2 cellular contexts compared by ENCODE assay signal in the genomic region with DNA sequence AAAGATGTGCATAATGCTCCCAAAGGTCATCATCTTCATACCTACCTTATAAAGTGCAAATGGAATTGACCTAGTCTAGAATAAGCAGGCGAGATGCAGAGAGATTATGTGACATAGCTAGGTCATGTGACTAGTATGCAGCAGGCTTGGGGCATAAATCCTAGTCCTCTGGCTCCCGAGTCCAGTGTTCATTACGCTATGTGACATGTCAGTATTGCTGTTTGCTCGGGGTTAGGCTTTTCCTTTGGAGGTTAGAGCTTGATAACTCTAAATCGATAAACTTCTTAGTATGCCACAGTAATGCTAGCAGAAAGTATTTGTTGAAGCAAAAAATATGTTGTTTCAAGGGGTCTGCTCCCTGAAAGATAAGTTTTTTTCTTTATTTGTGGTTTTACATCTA.
TF ChIP-seq lines count a peak whose summit lies in the region.

No MANE protein-coding gene starts in this region.

TF ChIP-seq in liver, 16 proteins besides CTCF, POLR2A, EP300 and RAD21 (continued from another document):
- TF ChIP-seq, protein P1, sequence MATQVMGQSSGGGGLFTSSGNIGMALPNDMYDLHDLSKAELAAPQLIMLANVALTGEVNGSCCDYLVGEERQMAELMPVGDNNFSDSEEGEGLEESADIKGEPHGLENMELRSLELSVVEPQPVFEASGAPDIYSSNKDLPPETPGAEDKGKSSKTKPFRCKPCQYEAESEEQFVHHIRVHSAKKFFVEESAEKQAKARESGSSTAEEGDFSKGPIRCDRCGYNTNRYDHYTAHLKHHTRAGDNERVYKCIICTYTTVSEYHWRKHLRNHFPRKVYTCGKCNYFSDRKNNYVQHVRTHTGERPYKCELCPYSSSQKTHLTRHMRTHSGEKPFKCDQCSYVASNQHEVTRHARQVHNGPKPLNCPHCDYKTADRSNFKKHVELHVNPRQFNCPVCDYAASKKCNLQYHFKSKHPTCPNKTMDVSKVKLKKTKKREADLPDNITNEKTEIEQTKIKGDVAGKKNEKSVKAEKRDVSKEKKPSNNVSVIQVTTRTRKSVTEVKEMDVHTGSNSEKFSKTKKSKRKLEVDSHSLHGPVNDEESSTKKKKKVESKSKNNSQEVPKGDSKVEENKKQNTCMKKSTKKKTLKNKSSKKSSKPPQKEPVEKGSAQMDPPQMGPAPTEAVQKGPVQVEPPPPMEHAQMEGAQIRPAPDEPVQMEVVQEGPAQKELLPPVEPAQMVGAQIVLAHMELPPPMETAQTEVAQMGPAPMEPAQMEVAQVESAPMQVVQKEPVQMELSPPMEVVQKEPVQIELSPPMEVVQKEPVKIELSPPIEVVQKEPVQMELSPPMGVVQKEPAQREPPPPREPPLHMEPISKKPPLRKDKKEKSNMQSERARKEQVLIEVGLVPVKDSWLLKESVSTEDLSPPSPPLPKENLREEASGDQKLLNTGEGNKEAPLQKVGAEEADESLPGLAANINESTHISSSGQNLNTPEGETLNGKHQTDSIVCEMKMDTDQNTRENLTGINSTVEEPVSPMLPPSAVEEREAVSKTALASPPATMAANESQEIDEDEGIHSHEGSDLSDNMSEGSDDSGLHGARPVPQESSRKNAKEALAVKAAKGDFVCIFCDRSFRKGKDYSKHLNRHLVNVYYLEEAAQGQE (IDR thresholded peaks at IDR 0.05), result no peak
- TF ChIP-seq YY1 (IDR thresholded peaks at IDR 0.05) (no peak), TAF1 (conservative IDR thresholded peaks at IDR 0.05) (no peak), SP1 (IDR thresholded peaks at IDR 0.05) (peak; percentile 84), FOXA2 (IDR thresholded peaks at IDR 0.05) (no peak), NR2F2 (IDR thresholded peaks at IDR 0.05) (peak; percentile 90), GABPA (IDR thresholded peaks at IDR 0.05 in 1 of 2, conservative IDR thresholded peaks at IDR 0.05 in 1 of 2) (no peak), HNF4A (conservative IDR thresholded peaks at IDR 0.05) (peak; percentile 79 to 91)
- TF ChIP-seq, protein P2, sequence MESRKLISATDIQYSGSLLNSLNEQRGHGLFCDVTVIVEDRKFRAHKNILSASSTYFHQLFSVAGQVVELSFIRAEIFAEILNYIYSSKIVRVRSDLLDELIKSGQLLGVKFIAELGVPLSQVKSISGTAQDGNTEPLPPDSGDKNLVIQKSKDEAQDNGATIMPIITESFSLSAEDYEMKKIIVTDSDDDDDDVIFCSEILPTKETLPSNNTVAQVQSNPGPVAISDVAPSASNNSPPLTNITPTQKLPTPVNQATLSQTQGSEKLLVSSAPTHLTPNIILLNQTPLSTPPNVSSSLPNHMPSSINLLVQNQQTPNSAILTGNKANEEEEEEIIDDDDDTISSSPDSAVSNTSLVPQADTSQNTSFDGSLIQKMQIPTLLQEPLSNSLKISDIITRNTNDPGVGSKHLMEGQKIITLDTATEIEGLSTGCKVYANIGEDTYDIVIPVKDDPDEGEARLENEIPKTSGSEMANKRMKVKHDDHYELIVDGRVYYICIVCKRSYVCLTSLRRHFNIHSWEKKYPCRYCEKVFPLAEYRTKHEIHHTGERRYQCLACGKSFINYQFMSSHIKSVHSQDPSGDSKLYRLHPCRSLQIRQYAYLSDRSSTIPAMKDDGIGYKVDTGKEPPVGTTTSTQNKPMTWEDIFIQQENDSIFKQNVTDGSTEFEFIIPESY (IDR thresholded peaks at IDR 0.05), result no peak
- TF ChIP-seq, protein P3, sequence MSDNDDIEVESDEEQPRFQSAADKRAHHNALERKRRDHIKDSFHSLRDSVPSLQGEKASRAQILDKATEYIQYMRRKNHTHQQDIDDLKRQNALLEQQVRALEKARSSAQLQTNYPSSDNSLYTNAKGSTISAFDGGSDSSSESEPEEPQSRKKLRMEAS (IDR thresholded peaks at IDR 0.05), result no peak
TF ChIP-seq in liver: peak in this region for 7.

TF ChIP-seq in HepG2, 621 proteins besides CTCF, POLR2A, EP300 and RAD21 (continued from another document):
- TF ChIP-seq MXD4 (CRISPR knock-in tag; IDR thresholded peaks at IDR 0.05), result no peak
- TF ChIP-seq ZFP82 (CRISPR knock-in tag; IDR thresholded peaks at IDR 0.05; ENCODE audit: borderline replicate concordance), result no peak
